In genomic region chr7:47816647-47817046, GRCh38 we compare ENCODE assay signal across 17 cellular contexts.
DNase-seq lines count a peak whose midpoint lies in the region; TF ChIP-seq lines count a peak whose summit lies in the region.
"Had no signal": no experiment of that assay in that cellular context is flagged by ENCODE, and none has a peak within 500 bp of the region (broad histone marks: within the 10 kb centered on the region; RNA-seq: fewer than 3 reads in every experiment).

No MANE protein-coding gene starts in this region.

- no peak overlapping the region for H3K4me3 Mint-ChIP-seq in nephron progenitor cell
- H3K4me3 Mint-ChIP-seq: activated CD4-positive, alpha-beta T cell treated with anti-CD3 and anti-CD28 coated beads, Interleukin-2, amount 10 ng/mL, durations not matched to agents 24 days and 14 days; activated naive CD8-positive, alpha-beta T cell treated with anti-CD3 and anti-CD28 coated beads, Interleukin-2, amount 50 U/mL, for 24 hours; activated T-cell treated with anti-CD3 and anti-CD28 coated beads, Interleukin-2, amount 50 U/mL, for 24 hours; B cell; stimulated activated naive CD8-positive, alpha-beta T cell treated with anti-CD3 and anti-CD28 coated beads, Interleukin-15, Interleukin-2, amounts not matched to agents 100 ng/mL and 50 ng/mL, for 24 hours had no signal

- H3K9me3 Mint-ChIP-seq in nephron progenitor cell: no peaks in the 10 kb centered on the region
- H3K9me3 Mint-ChIP-seq: activated CD4-positive, alpha-beta T cell treated with anti-CD3 and anti-CD28 coated beads, Interleukin-2, amount 10 ng/mL, durations not matched to agents 24 days and 14 days; activated naive CD8-positive, alpha-beta T cell treated with anti-CD3 and anti-CD28 coated beads, Interleukin-2, amount 50 U/mL, for 24 hours; activated T-cell treated with anti-CD3 and anti-CD28 coated beads, Interleukin-2, amount 50 U/mL, for 24 hours; stimulated activated naive CD8-positive, alpha-beta T cell treated with anti-CD3 and anti-CD28 coated beads, Interleukin-15, Interleukin-2, amounts not matched to agents 100 ng/mL and 50 ng/mL, for 24 hours had no signal

- H3K27me3 Mint-ChIP-seq in nephron progenitor cell (ENCODE audit: low read depth, poor library complexity): peaks cover 13% of the 10 kb centered on the region
- H3K27me3 Mint-ChIP-seq: activated CD4-positive, alpha-beta T cell treated with anti-CD3 and anti-CD28 coated beads, Interleukin-2, amount 10 ng/mL, durations not matched to agents 24 days and 14 days; activated naive CD8-positive, alpha-beta T cell treated with anti-CD3 and anti-CD28 coated beads, Interleukin-2, amount 50 U/mL, for 24 hours; activated T-cell treated with anti-CD3 and anti-CD28 coated beads, Interleukin-2, amount 50 U/mL, for 24 hours; B cell; stimulated activated naive CD8-positive, alpha-beta T cell treated with anti-CD3 and anti-CD28 coated beads, Interleukin-15, Interleukin-2, amounts not matched to agents 100 ng/mL and 50 ng/mL, for 24 hours had no signal

- H3K27ac Mint-ChIP-seq in nephron progenitor cell: no peak overlapping the region
- H3K27ac Mint-ChIP-seq: activated CD4-positive, alpha-beta T cell treated with anti-CD3 and anti-CD28 coated beads, Interleukin-2, amount 10 ng/mL, durations not matched to agents 24 days and 14 days; activated naive CD8-positive, alpha-beta T cell treated with anti-CD3 and anti-CD28 coated beads, Interleukin-2, amount 50 U/mL, for 24 hours; activated T-cell treated with anti-CD3 and anti-CD28 coated beads, Interleukin-2, amount 50 U/mL, for 24 hours; B cell; stimulated activated naive CD8-positive, alpha-beta T cell treated with anti-CD3 and anti-CD28 coated beads, Interleukin-15, Interleukin-2, amounts not matched to agents 100 ng/mL and 50 ng/mL, for 24 hours had no signal

- TF ChIP-seq CTCF in nephron progenitor cell (IDR thresholded peaks at IDR 0.05): no peak

- peaks cover 33% of the 10 kb centered on the region for H3K4me1 Mint-ChIP-seq in nephron progenitor cell
- H3K4me1 Mint-ChIP-seq: activated CD4-positive, alpha-beta T cell treated with anti-CD3 and anti-CD28 coated beads, Interleukin-2, amount 10 ng/mL, durations not matched to agents 24 days and 14 days; activated naive CD8-positive, alpha-beta T cell treated with anti-CD3 and anti-CD28 coated beads, Interleukin-2, amount 50 U/mL, for 24 hours had no signal

- H3K36me3 Mint-ChIP-seq in nephron progenitor cell (ENCODE audit: low read depth): no peaks in the 10 kb centered on the region

- DNase-seq in AG08396 (ENCODE audit: low spot score): peak; percentile 57
- peak; percentile 71 for DNase-seq in HCEC 1CT
- DNase-seq in astrocyte of the hippocampus (ENCODE audit: low read depth, low spot score): peak; percentile 39
- peak; percentile 48 for DNase-seq in kidney tubule cell (ENCODE audit: low spot score)
- DNase-seq in NCI-H2029 (lab: John Stamatoyannopoulos, UW): no peak
- no peak for DNase-seq in activated CD4-positive, alpha-beta T cell treated with anti-CD3 and anti-CD28 coated beads for 4 hours
- no peak for DNase-seq in nephron progenitor cell
- DNase-seq in NCI-H2081 treated with DMSO at 0.1 percent for 48 hours (lab: John Stamatoyannopoulos, UW): no peak
- DNase-seq: activated CD4-positive, alpha-beta T cell treated with anti-CD3 and anti-CD28 coated beads, Interleukin-2, amount 10 ng/mL, durations not matched to agents 24 days and 14 days; activated naive CD8-positive, alpha-beta T cell treated with anti-CD3 and anti-CD28 coated beads, Interleukin-2, amount 50 U/mL, for 24 hours; activated T-cell treated with anti-CD3 and anti-CD28 coated beads, Interleukin-2, amount 50 U/mL, for 24 hours; Calu3; GF-D8; NCI-H345; NK-92 treated with Interleukin-12 subunit alpha and Interleukin-12 subunit beta, amount 100 ng/mL, for 24 hours had no signal

Comparison
In these comparisons a context has a peak if more than half of its experiments do, and no peak if none do; other contexts are left out.
1. DNase-seq: peak in AG08396 (single experiment), HCEC 1CT (single experiment), astrocyte of the hippocampus (single experiment) and kidney tubule cell (single experiment); none in NCI-H2029 (single experiment), activated CD4-positive, alpha-beta T cell treated with anti-CD3 and anti-CD28 coated beads for 4 hours (0 of 2), nephron progenitor cell (single experiment) and NCI-H2081 treated with DMSO at 0.1 percent for 48 hours (single experiment).